ENCODE assay signal across 8 cellular contexts in the genomic region with DNA sequence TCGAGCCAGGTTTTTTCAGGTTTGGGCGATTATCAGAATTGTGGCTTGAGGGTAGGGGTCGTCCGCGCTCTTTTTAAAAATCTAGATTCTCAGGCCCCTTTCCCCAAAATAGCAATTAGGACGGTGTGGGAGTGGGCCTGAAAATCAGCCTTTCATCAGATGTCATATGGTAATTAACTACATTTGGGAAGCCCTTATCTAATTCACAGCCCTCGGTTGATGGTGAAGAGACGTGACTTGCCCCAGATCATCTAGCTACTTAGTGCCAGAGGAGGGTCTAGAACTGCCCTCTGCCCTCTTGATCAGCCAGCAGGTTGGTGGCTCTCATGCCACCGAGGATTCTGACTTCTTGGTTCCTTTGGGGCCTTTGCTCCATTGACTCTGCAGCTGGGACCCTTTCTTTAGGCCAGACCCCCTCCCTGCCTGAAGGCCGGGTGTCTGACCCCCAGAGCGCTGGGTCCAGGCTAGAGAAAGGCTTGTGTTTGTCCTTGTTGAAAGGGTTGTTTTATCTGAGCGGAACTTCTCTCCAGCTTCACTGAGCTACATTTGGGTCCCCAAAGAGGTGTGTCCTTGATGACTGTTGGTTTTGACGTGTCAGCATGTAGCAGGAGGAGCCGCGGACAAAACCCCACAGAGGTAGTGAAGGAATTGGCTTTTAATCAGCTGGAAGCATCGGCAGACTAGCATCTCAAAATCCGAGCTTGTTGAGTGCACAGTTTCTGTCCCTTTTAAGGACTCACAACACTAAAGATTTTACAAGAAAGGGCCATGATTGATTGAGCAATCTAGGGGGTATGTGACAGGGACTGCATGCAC. TPM values are rescaled to one million over a fixed set of nuclear protein-coding genes. Genes with fewer than 3 reads are reported as not detected.
A peak's percentile ranks its signal among the peaks of the same experiment; 100 is the strongest.
DNase-seq lines count a peak whose midpoint lies in the region; ATAC-seq, FAIRE-seq and TF ChIP-seq lines count a peak whose summit lies in the region.

No MANE protein-coding gene starts in this region.

- TF ChIP-seq CTCF in WI38 (IDR thresholded peaks at IDR 0.05; ENCODE audit: low read depth, low read length) (no peak), endothelial cell of umbilical vein (IDR thresholded peaks at IDR 0.05; ENCODE audit: extremely low read depth in 1 of 2, insufficient read depth in 1 of 2, low read depth in 1 of 2, low read length in 2 of 2) (no peak)

- H3K4me1 ChIP-seq in endothelial cell of umbilical vein (ENCODE audit: control insufficient read depth, extremely low read depth, insufficient read depth, low read length), result peaks cover 31% of the 10 kb centered on the region

- no peaks in the 10 kb centered on the region for H3K27me3 ChIP-seq in endothelial cell of umbilical vein (ENCODE audit: control insufficient read depth in 2 of 2, insufficient read depth in 2 of 2, low read length in 2 of 2)

- H3K36me3 ChIP-seq in endothelial cell of umbilical vein (ENCODE audit: control insufficient read depth in 2 of 2, extremely low read depth in 1 of 2, insufficient read depth in 2 of 2, low read length in 2 of 2), result peaks cover 1 to 8% of the 10 kb centered on the region in 2 experiments

- CTCF ChIA-PET in endothelial cell of umbilical vein (lab: Charles Lee), result interaction anchor here (0.6 to 2.2 kb wide), 6 partner anchors 11 to 283 kb away, joined by 3 to 7 read pairs (median 4); a partner anchor contains a TSS

- peaks cover 58% of the 10 kb centered on the region for H3K79me2 ChIP-seq in endothelial cell of umbilical vein (ENCODE audit: control insufficient read depth, insufficient read depth, low read length)

- peak overlapping the region; percentile 84 for H3K4me2 ChIP-seq in endothelial cell of umbilical vein (ENCODE audit: insufficient read depth, low read length)

- dilution Hi-C loops in endothelial cell of umbilical vein (cut with MboI; ENCODE audit: extremely low pct_ligation_motif_present, low sequenced_read_pairs), result no loop called here

- H3K4me3 ChIP-seq in WI38 (ENCODE audit: low read depth, low read length) (peak overlapping the region; percentile 83), endothelial cell of umbilical vein (replicated peaks in 1 of 3; ENCODE audit: insufficient read depth in 1 of 3, low read depth in 1 of 3, low read length in 3 of 3) (peak overlapping the region; percentile 33 to 78 (median 70))

- no peaks in the 10 kb centered on the region for H3K9me1 ChIP-seq in endothelial cell of umbilical vein (replicated peaks; ENCODE audit: control insufficient read depth, extremely low read depth, insufficient read depth, low read length)

- no peaks in the 10 kb centered on the region for H4K20me1 ChIP-seq in endothelial cell of umbilical vein (replicated peaks; ENCODE audit: control insufficient read depth, extremely low read depth, insufficient read depth, low read length)

- H3K27ac ChIP-seq in endothelial cell of umbilical vein (ENCODE audit: insufficient read depth, low read depth, low read length), result peak overlapping the region; percentile 81

- no peak overlapping the region for H2AFZ ChIP-seq in endothelial cell of umbilical vein (ENCODE audit: low read depth, low read length)

- ATAC-seq in GM19328 (IDR thresholded peaks at IDR 0.05; ENCODE audit: unreplicated experiment), result peak; percentile 36
- ATAC-seq in natural killer cell treated with Interleukin-12 subunit alpha and Interleukin-12 subunit beta and Interleukin-15 and Interleukin-18, amount 100 ng/mL, for 72 hours, result peak in 1 of 2 donors; percentile 39

- intact Hi-C loops in endothelial cell of umbilical vein (cut with micrococcal nuclease), result loop anchor here (1.0 to 10.0 kb wide), 7 partner anchors 8 to 713 kb away; a partner anchor contains a TSS

- H3K9me3 Mint-ChIP-seq in natural killer cell treated with Interleukin-12 subunit alpha and Interleukin-12 subunit beta and Interleukin-15 and Interleukin-18, amount 100 ng/mL, for 72 hours, result no peaks in the 10 kb centered on the region

- peak overlapping the region; percentile 92 for H3K4me3 Mint-ChIP-seq in natural killer cell treated with Interleukin-12 subunit alpha and Interleukin-12 subunit beta and Interleukin-15 and Interleukin-18, amount 100 ng/mL, for 72 hours

- H3K27me3 Mint-ChIP-seq in natural killer cell treated with Interleukin-12 subunit alpha and Interleukin-12 subunit beta and Interleukin-15 and Interleukin-18, amount 100 ng/mL, for 72 hours, result peaks cover 8 to 12% of the 10 kb centered on the region in 2 donors

- H3K9me3 ChIP-seq in endothelial cell of umbilical vein (replicated peaks; ENCODE audit: control insufficient read depth, insufficient read depth, low read length), result no peaks in the 10 kb centered on the region

- POLR2A ChIA-PET in endothelial cell of umbilical vein (lab: Charles Lee), result interaction anchor here (0.6 kb wide), 1 partner anchor 11 kb away, joined by 4 read pairs; no protein-coding TSS in a partner anchor

- peaks cover 35 to 44% of the 10 kb centered on the region in 2 donors for H3K4me1 Mint-ChIP-seq in natural killer cell treated with Interleukin-12 subunit alpha and Interleukin-12 subunit beta and Interleukin-15 and Interleukin-18, amount 100 ng/mL, for 72 hours (ENCODE audit: low read depth in 2 of 2)

- peak; percentile 20 to 32 for DNase-seq in AML-193 (lab: John Stamatoyannopoulos, UW)
- peak; percentile 52 for DNase-seq in HuH-7.5 (ENCODE audit: low spot score)
- peak; percentile 40 for DNase-seq in endothelial cell of umbilical vein (ENCODE audit: low read depth, low spot score)
- no peak for DNase-seq in natural killer cell treated with Interleukin-12 subunit alpha and Interleukin-12 subunit beta and Interleukin-15 and Interleukin-18, amount 100 ng/mL, for 72 hours (ENCODE audit: low spot score)
- DNase-seq in NCI-H524 treated with DMSO at 0.1 percent for 48 hours (lab: John Stamatoyannopoulos, UW), result no peak
- no peak for DNase-seq in NCI-H526 treated with DMSO at 0.1 percent for 48 hours (lab: John Stamatoyannopoulos, UW)

- H3K27ac Mint-ChIP-seq in natural killer cell treated with Interleukin-12 subunit alpha and Interleukin-12 subunit beta and Interleukin-15 and Interleukin-18, amount 100 ng/mL, for 72 hours, result peak overlapping the region; percentile 93 to 98

- H3K9ac ChIP-seq in endothelial cell of umbilical vein (replicated peaks; ENCODE audit: extremely low read depth, insufficient read depth, low read length), result peak overlapping the region; percentile 87

- FAIRE-seq in endothelial cell of umbilical vein (lab: Jason Lieb, UNC), result peak; percentile 83

- H3K36me3 Mint-ChIP-seq in natural killer cell treated with Interleukin-12 subunit alpha and Interleukin-12 subunit beta and Interleukin-15 and Interleukin-18, amount 100 ng/mL, for 72 hours, result peaks cover 7% of the 10 kb centered on the region

- BruUV-seq in endothelial cell of umbilical vein (replicated peaks; lab: Mats Ljungman, UMichigan), result TSS peak; percentile 55

- no peak for TF ChIP-seq POLR2A in endothelial cell of umbilical vein (IDR thresholded peaks at IDR 0.05; ENCODE audit: low read depth, low read length)

TF ChIP-seq in endothelial cell of umbilical vein, 7 proteins besides CTCF, POLR2A, EP300 and RAD21:
- TF ChIP-seq POLR2AphosphoS5 (IDR thresholded peaks at IDR 0.05; ENCODE audit: insufficient read depth, low read depth, low read length), result peak; percentile 8
- no peak for TF ChIP-seq FOS (IDR thresholded peaks at IDR 0.05; ENCODE audit: borderline replicate concordance, insufficient read depth, low read length)

RNA-seq across cellular contexts. Expression of a gene that starts 0.9 kb away (rescaled TPM):
- total RNA-seq in endothelial cell of umbilical vein, result 35.6 and 38.3 TPM in 2 replicates
- polyA plus RNA-seq in endothelial cell of umbilical vein, result 31.6 and 34.2 TPM in 2 replicates
- 30.4 and 33.1 TPM in 2 replicates for polyA plus RNA-seq in endothelial cell of umbilical vein (2011; cell fraction: cytosol; rRNA removed)
- polyA plus RNA-seq in endothelial cell of umbilical vein (2011; cell fraction: nucleus; rRNA removed), result 71.6 and 79.4 TPM in 2 replicates
- polyA plus RNA-seq in endothelial cell of umbilical vein (2012), result 24.7 and 28.5 TPM in 2 replicates
- 40.9 and 53.8 TPM in 2 replicates for polyA minus RNA-seq in endothelial cell of umbilical vein
- polyA minus RNA-seq in endothelial cell of umbilical vein (2011; cell fraction: cytosol; rRNA and poly(A)+ RNA removed), result 33.0 TPM
- polyA minus RNA-seq in endothelial cell of umbilical vein (2011; cell fraction: nucleus; rRNA and poly(A)+ RNA removed), result 51.5 and 84.7 TPM in 2 replicates
- 10 to 100 TPM; 47.1 to 81.4 TPM for total RNA-seq in natural killer cell treated with Interleukin-12 subunit alpha and Interleukin-12 subunit beta and Interleukin-15 and Interleukin-18, amount 100 ng/mL, for 72 hours

RNA-seq across cellular contexts. Expression of a gene that starts 16.8 kb away (rescaled TPM):
- 5.4 and 6.4 TPM in 2 replicates for total RNA-seq in endothelial cell of umbilical vein
- 7.5 and 9.0 TPM in 2 replicates for polyA plus RNA-seq in endothelial cell of umbilical vein
- 5.5 and 6.0 TPM in 2 replicates for polyA plus RNA-seq in endothelial cell of umbilical vein (2011; cell fraction: cytosol; rRNA removed)
- 5.0 and 5.1 TPM in 2 replicates for polyA plus RNA-seq in endothelial cell of umbilical vein (2011; cell fraction: nucleus; rRNA removed)
- polyA plus RNA-seq in endothelial cell of umbilical vein (2012), result 8.6 and 9.9 TPM in 2 replicates
- polyA minus RNA-seq in endothelial cell of umbilical vein, result 4.7 and 6.4 TPM in 2 replicates
- 2.7 TPM for polyA minus RNA-seq in endothelial cell of umbilical vein (2011; cell fraction: cytosol; rRNA and poly(A)+ RNA removed)
- 11.3 and 15.8 TPM in 2 replicates for polyA minus RNA-seq in endothelial cell of umbilical vein (2011; cell fraction: nucleus; rRNA and poly(A)+ RNA removed)
- 10 to 100 TPM; 21.8 to 30.2 TPM for total RNA-seq in natural killer cell treated with Interleukin-12 subunit alpha and Interleukin-12 subunit beta and Interleukin-15 and Interleukin-18, amount 100 ng/mL, for 72 hours

Comparison
In these comparisons a context has a peak if more than half of its experiments do, and no peak if none do; other contexts are left out.
1. DNase-seq: peak in AML-193 (2 of 2), HuH-7.5 (single experiment) and endothelial cell of umbilical vein (single experiment); none in natural killer cell treated with Interleukin-12 subunit alpha and Interleukin-12 subunit beta and Interleukin-15 and Interleukin-18, amount 100 ng/mL, for 72 hours (single experiment), NCI-H524 treated with DMSO at 0.1 percent for 48 hours (single experiment) and NCI-H526 treated with DMSO at 0.1 percent for 48 hours (single experiment).